In genomic region chrX:148499638-148500427, GRCh38 we compare ENCODE assay signal across 8 cellular contexts. TPM values are rescaled to one million over a fixed set of nuclear protein-coding genes. Genes with fewer than 3 reads are reported as not detected.
DNase-seq lines count a peak whose midpoint lies in the region; ATAC-seq and TF ChIP-seq lines count a peak whose summit lies in the region.

No MANE protein-coding gene starts in this region.

- peaks cover 14% of the 10 kb centered on the region for H3K4me1 ChIP-seq in HUES64 (ENCODE audit: insufficient read depth, low read length)

- no peak for ATAC-seq in CD4-positive, alpha-beta T cell (ENCODE audit: poor library complexity)
- no peak for ATAC-seq in effector memory CD8-positive, alpha-beta T cell (replicated peaks)
- peak; percentile 12 for ATAC-seq in omental fat pad (ENCODE audit: low FRiP score)

- intact Hi-C loops in CD4-positive, alpha-beta T cell (cut with DNase I, micrococcal nuclease) = no loop called here

- H3K27me3 Mint-ChIP-seq in CD4-positive, alpha-beta T cell = peaks cover 12% of the 10 kb centered on the region
- H3K27me3 Mint-ChIP-seq in effector memory CD8-positive, alpha-beta T cell = peaks cover 0 to 8% of the 10 kb centered on the region in 2 donors

- no peak for DNase-seq in CD4-positive, alpha-beta T cell
- no peak for DNase-seq in effector memory CD8-positive, alpha-beta T cell
- DNase-seq in omental fat pad (ENCODE audit: low spot score) (no peak), globus pallidus (ENCODE audit: low spot score) (no peak), NOMO-1 treated with dmso at 0.1 percent for 144 hours (lab: John Stamatoyannopoulos, UW; ENCODE audit: unreplicated experiment) (no peak), NCI-H446 (lab: John Stamatoyannopoulos, UW) (no peak), HCEC 1CT (no peak)

- H3K36me3 ChIP-seq in HUES64 (ENCODE audit: insufficient read depth, low read length) = no peaks in the 10 kb centered on the region

- peaks cover 20% of the 10 kb centered on the region for H3K27me3 ChIP-seq in CD4-positive, alpha-beta T cell (ENCODE audit: control insufficient read depth, insufficient read depth, low read length)
- H3K27me3 ChIP-seq in HUES64 (ENCODE audit: insufficient read depth, low read length) = peaks cover 19% of the 10 kb centered on the region

- H3K4me3 ChIP-seq in HUES64 (ENCODE audit: low read length) = peak overlapping the region; percentile 43; the same call in 1 of the 2 replicates

- no peak overlapping the region for H3K27ac Mint-ChIP-seq in CD4-positive, alpha-beta T cell
- no peak overlapping the region for H3K27ac Mint-ChIP-seq in effector memory CD8-positive, alpha-beta T cell

- H3K4me3 Mint-ChIP-seq in CD4-positive, alpha-beta T cell = peak overlapping the region; percentile 78
- peak overlapping the region; percentile 42 to 60 for H3K4me3 Mint-ChIP-seq in effector memory CD8-positive, alpha-beta T cell

- peaks cover 14% of the 10 kb centered on the region for H3K4me1 Mint-ChIP-seq in CD4-positive, alpha-beta T cell (ENCODE audit: low read depth)
- H3K4me1 Mint-ChIP-seq in effector memory CD8-positive, alpha-beta T cell (ENCODE audit: low read depth in 2 of 2) = peaks cover 0 to 4% of the 10 kb centered on the region in 2 donors

- no peak for TF ChIP-seq CTCF in CD4-positive, alpha-beta T cell (IDR thresholded peaks at IDR 0.05)
- TF ChIP-seq CTCF in omental fat pad (IDR thresholded peaks at IDR 0.05) = no peak

- H3K27ac ChIP-seq in CD4-positive, alpha-beta T cell (ENCODE audit: low read depth, low read length) = no peak overlapping the region
- no peak overlapping the region for H3K27ac ChIP-seq in HUES64 (ENCODE audit: low read depth, low read length)

- no peaks in the 10 kb centered on the region for H3K36me3 Mint-ChIP-seq in CD4-positive, alpha-beta T cell (ENCODE audit: low read depth)
- H3K36me3 Mint-ChIP-seq in effector memory CD8-positive, alpha-beta T cell (ENCODE audit: insufficient read depth) = peaks cover 2% of the 10 kb centered on the region

- no peak overlapping the region for H3K9ac ChIP-seq in HUES64 (ENCODE audit: low read depth, low read length)

- WGBS in HUES64 = 44% methylated on average over 34 of the region's 35 CpGs

- CTCF ChIA-PET in CD4-positive, alpha-beta T cell (lab: Charles Lee) = no interaction called here

- no peaks in the 10 kb centered on the region for H3K9me3 Mint-ChIP-seq in CD4-positive, alpha-beta T cell
- no peaks in the 10 kb centered on the region for H3K9me3 Mint-ChIP-seq in effector memory CD8-positive, alpha-beta T cell

- POLR2A ChIA-PET in CD4-positive, alpha-beta T cell (lab: Charles Lee) = no interaction called here

- H3K9me3 ChIP-seq in CD4-positive, alpha-beta T cell (ENCODE audit: control insufficient read depth, low read length) = no peaks in the 10 kb centered on the region
- H3K9me3 ChIP-seq in HUES64 (ENCODE audit: insufficient read depth, low read depth, low read length) = no peaks in the 10 kb centered on the region

RNA-seq across cellular contexts. Expression of gene AFF2, which starts 0.6 kb away (rescaled TPM):
- 1 to 10 TPM; 5.9 to 6.2 TPM for total RNA-seq in CD4-positive, alpha-beta T cell
- 5.2 TPM for polyA plus RNA-seq in HUES64 (2013, experiment 1 of 2)
- polyA plus RNA-seq in HUES64 (2013, experiment 2 of 2) = 6.1 TPM
- total RNA-seq in omental fat pad = 10 to 100 TPM in 3 of 4 donors, 1 to 10 TPM in 1; 5.7 to 16.7 (median 12.3) TPM
